ENCODE assay signal across 10 cellular contexts in genomic region chr19:10009714-10010224, GRCh38. TPM values are rescaled to one million over a fixed set of nuclear protein-coding genes. Genes with fewer than 3 reads are reported as not detected.
DNase-seq lines count a peak whose midpoint lies in the region; ATAC-seq and TF ChIP-seq lines count a peak whose summit lies in the region.
"Had no signal": no experiment of that assay in that cellular context is flagged by ENCODE, and none has a peak within 500 bp of the region (broad histone marks: within the 10 kb centered on the region; RNA-seq: fewer than 3 reads in every experiment).

No MANE protein-coding gene starts in this region.

- WGBS in urinary bladder = 7% methylated on average over 22 of the region's 22 CpGs

- TF ChIP-seq CTCF in coronary artery (IDR thresholded peaks at IDR 0.05) = no peak

- H3K36me3 ChIP-seq in muscle layer of duodenum (ENCODE audit: control insufficient read depth in 1 of 2, insufficient read depth in 2 of 2, low read length in 2 of 2) = no peaks in the 10 kb centered on the region
- H3K36me3 ChIP-seq in urinary bladder (ENCODE audit: insufficient read depth) = no peaks in the 10 kb centered on the region

- ATAC-seq in HG02623 (IDR thresholded peaks at IDR 0.05; ENCODE audit: unreplicated experiment) = no peak

- peak; percentile 16 for DNase-seq in stimulated activated CD4-positive, alpha-beta T cell treated with anti-CD3 and anti-CD28 coated beads, Interleukin-2, amount 100 ng/mL, for 4 hours (ENCODE audit: low read depth)
- no peak for DNase-seq in stimulated activated CD4-positive, alpha-beta T cell treated with anti-CD3 and anti-CD28 coated beads, Interleukin-4, amount 100 ng/mL, for 1 hour
- DNase-seq in coronary artery (ENCODE audit: low spot score) (no peak), NAMALWA (ENCODE audit: low spot score) (no peak), NCI-H1105 (lab: John Stamatoyannopoulos, UW) (no peak)
- DNase-seq: NCI-H1048 had no signal

- H3K27ac ChIP-seq in coronary artery = peak overlapping the region in 1 of 2 donors; percentile 89
- H3K27ac ChIP-seq in muscle layer of duodenum (ENCODE audit: low read length) = no peak overlapping the region
- no peak overlapping the region for H3K27ac ChIP-seq in urinary bladder (ENCODE audit: low read depth)

- peaks cover 19% of the 10 kb centered on the region for H3K27me3 ChIP-seq in muscle layer of duodenum (ENCODE audit: low read depth, low read length)

- peaks cover 0 to 21% of the 10 kb centered on the region in 2 donors for H3K4me1 ChIP-seq in muscle layer of duodenum (ENCODE audit: control insufficient read depth in 1 of 2, insufficient read depth in 2 of 2, low read length in 2 of 2)
- no peaks in the 10 kb centered on the region for H3K4me1 ChIP-seq in urinary bladder (ENCODE audit: insufficient read depth)

- H3K4me3 ChIP-seq in coronary artery (peak overlapping the region; percentile 75), muscle layer of duodenum (ENCODE audit: low read depth in 1 of 2, low read length in 2 of 2) (peak overlapping the region; percentile 68 to 73), urinary bladder (ENCODE audit: low read depth, low read length) (peak overlapping the region; percentile 32)

- H3K9me3 ChIP-seq in muscle layer of duodenum (ENCODE audit: control insufficient read depth in 1 of 2, low read length in 2 of 2) = no peaks in the 10 kb centered on the region

RNA-seq across cellular contexts. Expression of gene COL5A3, which starts 0.5 kb away (rescaled TPM):
- 19.6 TPM for total RNA-seq in urinary bladder
- 18.3 TPM for polyA plus RNA-seq in urinary bladder

RNA-seq across cellular contexts. Expression of gene RDH8, which starts 3.5 kb away (rescaled TPM):
- total RNA-seq in urinary bladder = not detected
- polyA plus RNA-seq in urinary bladder = not detected
- total RNA-seq: activated CD4-positive, alpha-beta T cell treated with anti-CD3 and anti-CD28 coated beads, Interleukin-2, amount 10 ng/mL, durations not matched to agents 7 days and 5 days had no signal
